In the genomic region with DNA sequence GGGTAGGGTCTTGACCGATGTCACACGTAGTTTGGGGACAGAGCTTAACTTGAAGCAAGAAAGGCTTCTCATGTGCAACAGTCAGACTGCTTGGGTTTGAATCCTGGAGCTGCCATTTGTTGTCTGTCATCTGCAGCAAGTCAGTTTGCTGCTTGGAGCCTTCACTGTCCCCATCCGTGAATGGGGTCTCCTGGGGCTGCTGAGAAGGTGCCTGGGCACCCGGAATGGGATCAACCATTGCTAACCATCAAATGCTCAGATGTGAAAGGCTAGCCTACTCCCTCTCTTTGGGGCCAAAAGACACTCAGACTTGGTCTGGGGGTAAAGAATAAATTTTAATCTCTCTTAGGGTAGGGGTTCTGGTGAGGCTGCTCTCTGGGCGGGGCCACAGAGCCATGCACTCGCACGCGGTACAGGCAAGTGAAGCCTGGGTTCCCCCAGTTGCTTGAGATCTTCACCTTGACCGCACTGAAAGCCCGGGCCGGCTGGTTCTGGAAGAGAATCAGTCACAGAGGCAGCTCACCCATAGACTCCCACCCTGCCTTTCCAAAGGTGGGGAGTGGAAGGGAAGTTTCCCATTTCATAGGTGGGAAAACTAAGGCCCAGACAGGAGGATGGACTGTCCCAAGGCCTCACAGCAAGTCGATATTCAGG, we compare ENCODE assay signal across 14 cellular contexts. TPM values are rescaled to one million over a fixed set of nuclear protein-coding genes. Genes with fewer than 3 reads are reported as not detected.
A peak's percentile ranks its signal among the peaks of the same experiment; 100 is the strongest.
DNase-seq lines count a peak whose midpoint lies in the region; ATAC-seq and TF ChIP-seq lines count a peak whose summit lies in the region.
"Had no signal": no experiment of that assay in that cellular context is flagged by ENCODE, and none has a peak within 500 bp of the region (broad histone marks: within the 10 kb centered on the region; RNA-seq: fewer than 3 reads in every experiment).

No MANE protein-coding gene starts in this region.

- no peaks in the 10 kb centered on the region for H3K36me3 Mint-ChIP-seq in activated naive CD8-positive, alpha-beta T cell
- H3K36me3 Mint-ChIP-seq in activated naive CD8-positive, alpha-beta T cell treated with anti-CD3 and anti-CD28 coated beads, Interleukin-2, amount 50 U/mL, for 24 hours (ENCODE audit: low read depth): no peaks in the 10 kb centered on the region

- H3K36me3 ChIP-seq in RWPE2 (ENCODE audit: low read depth): no peaks in the 10 kb centered on the region
- H3K36me3 ChIP-seq: MG63 had no signal

- H3K27me3 ChIP-seq in RWPE2 (ENCODE audit: insufficient read depth, poor library complexity, severe bottlenecking) (no peaks in the 10 kb centered on the region), dorsolateral prefrontal cortex (no peaks in the 10 kb centered on the region)
- H3K27me3 ChIP-seq: MG63 had no signal

- ATAC-seq in activated naive CD8-positive, alpha-beta T cell treated with anti-CD3 and anti-CD28 coated beads, Interleukin-2, amount 50 U/mL, for 24 hours: no peak
- no peak for ATAC-seq in RWPE2 (ENCODE audit: low read depth)

- H3K4me1 Mint-ChIP-seq in activated naive CD8-positive, alpha-beta T cell (ENCODE audit: low read depth): peaks cover 15% of the 10 kb centered on the region
- peaks cover 1% of the 10 kb centered on the region for H3K4me1 Mint-ChIP-seq in activated naive CD8-positive, alpha-beta T cell treated with anti-CD3 and anti-CD28 coated beads, Interleukin-2, amount 50 U/mL, for 24 hours

- H3K9me3 ChIP-seq in RWPE2 (ENCODE audit: severe bottlenecking): no peaks in the 10 kb centered on the region
- H3K9me3 ChIP-seq: MG63 had no signal

- no peaks in the 10 kb centered on the region for H3K4me1 ChIP-seq in RWPE2 (ENCODE audit: insufficient read depth, poor library complexity, severe bottlenecking)

- intact Hi-C loops in dorsolateral prefrontal cortex (cut with DNase I): no loop called here

- H3K27ac ChIP-seq in RWPE2 (ENCODE audit: poor library complexity, severe bottlenecking): no peak overlapping the region
- H3K27ac ChIP-seq in dorsolateral prefrontal cortex: peak overlapping the region in 58 of 59 donors; percentile 43 to 95 (median 84)
- H3K27ac ChIP-seq: PC-9 had no signal

- peak overlapping the region; percentile 6 for H3K27ac Mint-ChIP-seq in activated naive CD8-positive, alpha-beta T cell
- no peak overlapping the region for H3K27ac Mint-ChIP-seq in activated naive CD8-positive, alpha-beta T cell treated with anti-CD3 and anti-CD28 coated beads, Interleukin-2, amount 50 U/mL, for 24 hours

- DNase-seq in activated naive CD8-positive, alpha-beta T cell treated with anti-CD3 and anti-CD28 coated beads, Interleukin-2, amount 50 U/mL, for 24 hours: no peak
- DNase-seq in RWPE2 (ENCODE audit: low spot score): peak; percentile 80
- no peak for DNase-seq in dorsolateral prefrontal cortex
- DNase-seq in superior temporal gyrus (ENCODE audit: extremely low spot score): peak; percentile 22
- no peak for DNase-seq in dermis blood vessel endothelial cell
- no peak for DNase-seq in HPDE6-E6E7 (ENCODE audit: extremely low spot score)
- no peak for DNase-seq in activated gamma-delta T cell (lab: John Stamatoyannopoulos, UW)
- DNase-seq: GF-D8, MG63, NCI-H2081 had no signal

- no peak overlapping the region for H3K4me3 ChIP-seq in RWPE2 (ENCODE audit: severe bottlenecking)
- no peak overlapping the region for H3K4me3 ChIP-seq in dorsolateral prefrontal cortex
- H3K4me3 ChIP-seq: MG63, PC-9 had no signal

- H3K9me3 Mint-ChIP-seq in activated naive CD8-positive, alpha-beta T cell (ENCODE audit: low read depth): no peaks in the 10 kb centered on the region
- H3K9me3 Mint-ChIP-seq in activated naive CD8-positive, alpha-beta T cell treated with anti-CD3 and anti-CD28 coated beads, Interleukin-2, amount 50 U/mL, for 24 hours: no peaks in the 10 kb centered on the region

- no peaks in the 10 kb centered on the region for H3K27me3 Mint-ChIP-seq in activated naive CD8-positive, alpha-beta T cell
- no peaks in the 10 kb centered on the region for H3K27me3 Mint-ChIP-seq in activated naive CD8-positive, alpha-beta T cell treated with anti-CD3 and anti-CD28 coated beads, Interleukin-2, amount 50 U/mL, for 24 hours

- H3K4me3 Mint-ChIP-seq in activated naive CD8-positive, alpha-beta T cell: no peak overlapping the region
- no peak overlapping the region for H3K4me3 Mint-ChIP-seq in activated naive CD8-positive, alpha-beta T cell treated with anti-CD3 and anti-CD28 coated beads, Interleukin-2, amount 50 U/mL, for 24 hours

- TF ChIP-seq CTCF in RWPE2 (IDR thresholded peaks at IDR 0.05; ENCODE audit: poor library complexity, severe bottlenecking): no peak
- no peak for TF ChIP-seq CTCF in dorsolateral prefrontal cortex (IDR thresholded peaks at IDR 0.05 in 54 of 56, conservative IDR thresholded peaks at IDR 0.05 in 2 of 56; ENCODE audit: low read depth in 1 of 56, partially characterized antibody in 56 of 56)

RNA-seq across cellular contexts. Expression of gene SUN5, which starts 20.6 kb away (rescaled TPM):
- total RNA-seq in dorsolateral prefrontal cortex (not detected), dermis blood vessel endothelial cell (not detected in 2 replicates)
- total RNA-seq: A172, H4, PC-9 had no signal

RNA-seq across cellular contexts. Expression of gene BPIFB2, which starts 23.9 kb away (rescaled TPM):
- not detected for total RNA-seq in dorsolateral prefrontal cortex
- not detected in 2 replicates for total RNA-seq in dermis blood vessel endothelial cell
- total RNA-seq: A172, H4, PC-9 had no signal

RNA-seq across cellular contexts. Expression of gene BPIFB6, which starts 47.9 kb away (rescaled TPM):
- not detected for total RNA-seq in dorsolateral prefrontal cortex
- not detected in 2 replicates for total RNA-seq in dermis blood vessel endothelial cell
- total RNA-seq: A172, H4, PC-9 had no signal

Comparison
In these comparisons a context has a peak if more than half of its experiments do, and no peak if none do; other contexts are left out.
1. DNase-seq: peak in RWPE2 (single experiment) and superior temporal gyrus (single experiment); none in activated naive CD8-positive, alpha-beta T cell treated with anti-CD3 and anti-CD28 coated beads, Interleukin-2, amount 50 U/mL, for 24 hours (single experiment), dorsolateral prefrontal cortex (0 of 10), dermis blood vessel endothelial cell (single experiment), HPDE6-E6E7 (single experiment) and activated gamma-delta T cell (single experiment).